ENCODE assay signal across 9 cellular contexts in genomic region chr6:10901751-10902150, GRCh38. TPM values are rescaled to one million over a fixed set of nuclear protein-coding genes. Genes with fewer than 3 reads are reported as not detected.
DNase-seq lines count a peak whose midpoint lies in the region; ATAC-seq lines count a peak whose summit lies in the region.
"Had no signal": no experiment of that assay in that cellular context is flagged by ENCODE, and none has a peak within 500 bp of the region (broad histone marks: within the 10 kb centered on the region; RNA-seq: fewer than 3 reads in every experiment).

No MANE protein-coding gene starts in this region.

- peak; percentile 96 for ATAC-seq in GM18868 (IDR thresholded peaks at IDR 0.05; ENCODE audit: unreplicated experiment)
- peak; percentile 93 for ATAC-seq in HG02588 (IDR thresholded peaks at IDR 0.05; ENCODE audit: unreplicated experiment)

- DNase-seq in Kasumi-1 (lab: John Stamatoyannopoulos, UW) (peak; percentile 56 to 57), medulla oblongata (ENCODE audit: extremely low spot score) (peak; percentile 71), mesenteric fat pad (ENCODE audit: low spot score) (no peak), amniotic stem cell (lab: John Stamatoyannopoulos, UW) (no peak), NCI-H2227 (lab: John Stamatoyannopoulos, UW; ENCODE audit: unreplicated experiment) (no peak)
- no peak for DNase-seq in activated CD8-positive, alpha-beta memory T cell treated with anti-CD3 and anti-CD28 coated beads, Interleukin-2, amount 50 U/mL, for 4 hours
- DNase-seq: cortex of kidney had no signal

RNA-seq across cellular contexts. Expression of gene SYCP2L, which starts 14.9 kb away (rescaled TPM):
- total RNA-seq in mesenteric fat pad: 0.93 TPM

RNA-seq across cellular contexts. Expression of gene GCM2, which starts 19.9 kb away (rescaled TPM):
- not detected for total RNA-seq in mesenteric fat pad

Comparison
In these comparisons a context has a peak if more than half of its experiments do, and no peak if none do; other contexts are left out.
1. DNase-seq: peak in Kasumi-1 (2 of 2) and medulla oblongata (single experiment); none in mesenteric fat pad (single experiment), activated CD8-positive, alpha-beta memory T cell treated with anti-CD3 and anti-CD28 coated beads, Interleukin-2, amount 50 U/mL, for 4 hours (single experiment), amniotic stem cell (single experiment) and NCI-H2227 (single experiment).